40 cellular contexts compared by ENCODE assay signal in the genomic region with DNA sequence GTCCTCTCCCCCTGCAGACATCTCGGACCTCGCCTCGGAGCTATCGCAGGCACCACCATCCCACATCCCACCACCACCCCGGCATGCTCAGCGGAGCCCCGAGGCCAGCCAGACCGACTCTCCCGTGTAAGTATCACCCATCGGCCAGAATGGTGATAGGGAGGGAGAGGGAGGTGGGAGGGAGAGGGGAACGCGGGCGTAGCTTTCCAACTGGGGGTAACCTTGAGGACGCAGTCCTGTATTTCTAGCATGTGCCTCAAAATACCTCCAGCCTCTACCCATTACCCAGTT. TPM values are rescaled to one million over a fixed set of nuclear protein-coding genes. Genes with fewer than 3 reads are reported as not detected.
"Had no signal": no experiment of that assay in that cellular context is flagged by ENCODE, and none has a peak within 500 bp of the region (broad histone marks: within the 10 kb centered on the region; RNA-seq: fewer than 3 reads in every experiment).

No MANE protein-coding gene starts in this region.

- ATAC-seq: activated naive CD4-positive, alpha-beta T cell treated with anti-CD3 and anti-CD28 coated beads, Interleukin-2, amount 50 U/mL, for 72 hours; activated naive CD8-positive, alpha-beta T cell treated with anti-CD3 and anti-CD28 coated beads, Interleukin-2, amount 50 U/mL, for 24 hours; activated T-cell treated with anti-CD3 and anti-CD28 coated beads, Interleukin-2, amount 50 U/mL, for 4 hours; activated T-cell treated with anti-CD3 and anti-CD28 coated beads, Interleukin-2, amount 50 U/mL, for 72 hours; activated T-helper 17 cell treated with anti-CD3 and anti-CD28 coated beads, Interleukin-2, amount 50 U/mL, for 72 hours; body of pancreas had no signal

- H3K4me1 ChIP-seq: adrenal gland, ascending aorta, body of pancreas, breast epithelium had no signal

- H3K36me3 ChIP-seq: adrenal gland, ascending aorta, brain microvascular endothelial cell, breast epithelium, cardiac muscle cell had no signal

- H3K27me3 ChIP-seq: adrenal gland, ascending aorta, body of pancreas, brain microvascular endothelial cell, breast epithelium, cardiac muscle cell had no signal

- FAIRE-seq: astrocyte had no signal

- H3K9me3 ChIP-seq: adrenal gland, ascending aorta, body of pancreas had no signal

- H3K27ac ChIP-seq: adrenal gland, ascending aorta, body of pancreas, brain microvascular endothelial cell, breast epithelium, cardiac muscle cell had no signal

- H3K4me3 ChIP-seq: adrenal gland, ascending aorta, body of pancreas, breast epithelium, cardiac muscle cell had no signal

- DNase-seq: activated effector memory CD4-positive, alpha-beta T cell treated with anti-CD3 and anti-CD28 coated beads, Interleukin-2, amount 50 U/mL, for 16 hours; activated effector memory CD4-positive, alpha-beta T cell treated with Interleukin-2 at 50 U/mL for 16 hours; activated gamma-delta T cell; activated gamma-delta T cell treated with Interleukin-2 at 50 U/mL for 16 hours; activated naive CD4-positive, alpha-beta T cell; activated naive CD4-positive, alpha-beta T cell treated with anti-CD3 and anti-CD28 coated beads for 36 hours; activated naive CD4-positive, alpha-beta T cell treated with anti-CD3 and anti-CD28 coated beads, Interleukin-2, amount 10 ng/mL, durations not matched to agents 7 days and 5 days; activated naive CD4-positive, alpha-beta T cell treated with anti-CD3 and anti-CD28 coated beads, Interleukin-2, amount 50 U/mL, for 16 hours; activated naive CD4-positive, alpha-beta T cell treated with Interleukin-2 at 50 U/mL for 16 hours; activated naive CD8-positive, alpha-beta T cell treated with anti-CD3 and anti-CD28 coated beads for 36 hours; activated naive CD8-positive, alpha-beta T cell treated with anti-CD3 and anti-CD28 coated beads, Interleukin-2, amount 10 ng/mL, durations not matched to agents 7 days and 5 days; activated naive CD8-positive, alpha-beta T cell treated with anti-CD3 and anti-CD28 coated beads, Interleukin-2, amount 50 U/mL, for 24 hours; activated T-cell treated with anti-CD3 and anti-CD28 coated beads, Interleukin-2, amount 50 U/mL, for 1 hour; activated T-cell treated with anti-CD3 and anti-CD28 coated beads, Interleukin-2, amount 50 U/mL, for 24 hours; activated T-cell treated with anti-CD3 and anti-CD28 coated beads, Interleukin-2, amount 50 U/mL, for 4 hours; activated T-cell treated with anti-CD3 and anti-CD28 coated beads, Interleukin-2, amount 50 U/mL, for 48 hours; activated T-cell treated with anti-CD3 and anti-CD28 coated beads, Interleukin-2, amount 50 U/mL, for 72 hours; adrenal gland; amniotic stem cell; amygdala; anterior cingulate cortex; aorta; body of pancreas; brain microvascular endothelial cell; caudate nucleus; central memory CD4-positive, alpha-beta T cell; cerebellar nuclear complex had no signal

RNA-seq across cellular contexts. Expression of a gene that starts 26.1 kb away (rescaled TPM):
- total RNA-seq: cardiac septum, cerebellum, chondrocyte had no signal

RNA-seq across cellular contexts. Expression of a gene that starts 37.8 kb away (rescaled TPM):
- total RNA-seq: activated naive CD4-positive, alpha-beta T cell treated with anti-CD3 and anti-CD28 coated beads for 36 hours; activated naive CD4-positive, alpha-beta T cell treated with anti-CD3 and anti-CD28 coated beads, Interleukin-2, amount 50 U/mL, for 72 hours; activated naive CD8-positive, alpha-beta T cell treated with anti-CD3 and anti-CD28 coated beads for 36 hours; activated naive CD8-positive, alpha-beta T cell treated with anti-CD3 and anti-CD28 coated beads, Interleukin-2, amount 10 ng/mL, durations not matched to agents 7 days and 5 days; activated T-cell treated with anti-CD3 and anti-CD28 coated beads, Interleukin-2, amount 50 U/mL, for 4 hours; activated T-cell treated with anti-CD3 and anti-CD28 coated beads, Interleukin-2, amount 50 U/mL, for 72 hours; activated T-helper 1 cell treated with anti-CD3 and anti-CD28 coated beads, Interleukin-12 subunit alpha, Interleukin-12 subunit beta, Interleukin-2, Interleukin-4 antibody, amounts not matched to agents 30 ng/mL and 10 ng/mL and 1 ng/mL, durations not matched to agents 14 hours and 24 hours and 36 hours; activated T-helper 17 cell treated with anti-CD3 and anti-CD28 coated beads, Interleukin-2, amount 50 U/mL, for 72 hours; activated T-helper 2 cell treated with anti-CD3 and anti-CD28 coated beads, Interferon-gamma antibody, Interleukin-2, Interleukin-4, amounts not matched to agents 10 μg/mL and 5 μg/mL and 100 μg/mL, durations not matched to agents 14 hours and 24 hours and 36 hours; adrenal gland; aorta; ascending aorta; astrocyte; body of pancreas; bronchial epithelial cell; cardiac muscle cell; cardiac septum; cerebellum; chondrocyte had no signal
- polyA plus RNA-seq: adipose tissue, adrenal gland, aorta, cardiac muscle cell had no signal
